In the genomic region with DNA sequence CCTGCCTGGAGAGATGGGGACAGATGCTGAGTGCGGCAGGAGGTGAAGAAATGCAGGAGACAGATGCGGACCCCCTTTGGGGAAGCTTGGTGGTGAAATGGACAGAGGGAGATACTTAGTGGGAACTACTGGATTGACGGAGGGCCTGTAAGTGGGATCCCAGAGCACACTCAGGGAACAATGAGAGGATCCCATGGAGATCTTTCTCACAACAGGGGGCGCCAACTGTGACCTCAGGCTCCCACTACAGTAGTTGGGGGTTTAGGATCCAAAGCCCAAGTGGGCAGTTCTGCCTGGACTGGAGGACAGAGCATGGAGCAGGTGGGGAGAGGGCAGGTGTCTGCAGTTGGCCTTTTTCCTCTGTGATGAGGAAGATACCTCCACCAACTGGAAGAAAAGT, we compare ENCODE assay signal across 22 cellular contexts. TPM values are rescaled to one million over a fixed set of nuclear protein-coding genes. Genes with fewer than 3 reads are reported as not detected.
DNase-seq lines count a peak whose midpoint lies in the region; ATAC-seq and TF ChIP-seq lines count a peak whose summit lies in the region.
"Had no signal": no experiment of that assay in that cellular context is flagged by ENCODE, and none has a peak within 500 bp of the region (broad histone marks: within the 10 kb centered on the region; RNA-seq: fewer than 3 reads in every experiment).

No MANE protein-coding gene starts in this region.

- intact Hi-C loops in CD4-positive, alpha-beta T cell (cut with DNase I, micrococcal nuclease), result loop anchor here in 1 of 2 experiments (10.0 kb wide), 1 partner anchor 1711 kb away; a partner anchor contains a TSS
- intact Hi-C loops in gastrocnemius medialis (cut with DNase I; ENCODE audit: low total_unique reads), result no loop called here
- intact Hi-C loops in vagina (cut with DNase I), result no loop called here

- H3K27me3 ChIP-seq in CD4-positive, alpha-beta T cell (ENCODE audit: control insufficient read depth, insufficient read depth, low read length), result no peaks in the 10 kb centered on the region
- H3K27me3 ChIP-seq in gastrocnemius medialis (peaks cover 6 to 19% (median 13%) of the 10 kb centered on the region in 3 donors), vagina (no peaks in the 10 kb centered on the region)

- H3K4me3 Mint-ChIP-seq in activated T-cell treated with anti-CD3 and anti-CD28 coated beads, Interleukin-2, amount 50 U/mL, for 72 hours, result peak overlapping the region; percentile 34 to 46
- peak overlapping the region; percentile 58 for H3K4me3 Mint-ChIP-seq in CD4-positive, alpha-beta T cell
- peak overlapping the region; percentile 40 to 55 (median 55) for H3K4me3 Mint-ChIP-seq in nephron

- in situ Hi-C loops in gastrocnemius medialis (cut with MboI; ENCODE audit: low sequenced_read_pairs in 4 of 4), result loop anchor here in 1 of 4 donors (10.0 kb wide), 1 partner anchor 101 kb away; no protein-coding TSS in a partner anchor

- peaks cover 33 to 35% of the 10 kb centered on the region in 2 donors for H3K4me1 ChIP-seq in gastrocnemius medialis
- peaks cover 54% of the 10 kb centered on the region for H3K4me1 ChIP-seq in vagina

- H3K9me3 Mint-ChIP-seq in activated T-cell treated with anti-CD3 and anti-CD28 coated beads, Interleukin-2, amount 50 U/mL, for 72 hours, result no peaks in the 10 kb centered on the region
- no peaks in the 10 kb centered on the region for H3K9me3 Mint-ChIP-seq in CD4-positive, alpha-beta T cell
- no peaks in the 10 kb centered on the region for H3K9me3 Mint-ChIP-seq in nephron

- no peak for DNase-seq in activated T-cell treated with anti-CD3 and anti-CD28 coated beads, Interleukin-2, amount 50 U/mL, for 72 hours
- no peak for DNase-seq in activated T-cell treated with anti-CD3 and anti-CD28 coated beads for 4 hours
- no peak for DNase-seq in CD4-positive, alpha-beta T cell
- DNase-seq in RWPE1 (ENCODE audit: low spot score), result no peak
- no peak for DNase-seq in gastrocnemius medialis
- no peak for DNase-seq in vagina (ENCODE audit: extremely low spot score in 2 of 2)
- DNase-seq: activated CD4-positive, alpha-beta T cell treated with anti-CD3 and anti-CD28 coated beads for 1 hour; anterior cingulate cortex; Calu3; GM23248; hippocampal formation; mesendoderm; NCI-H187; NCI-H446; SHP77; substantia nigra; T-helper 9 cell had no signal

- peaks cover 4 to 12% of the 10 kb centered on the region in 2 donors for H3K36me3 Mint-ChIP-seq in activated T-cell treated with anti-CD3 and anti-CD28 coated beads, Interleukin-2, amount 50 U/mL, for 72 hours (ENCODE audit: insufficient read depth in 2 of 2)
- peaks cover 30% of the 10 kb centered on the region for H3K36me3 Mint-ChIP-seq in CD4-positive, alpha-beta T cell (ENCODE audit: low read depth)
- peaks cover 11% of the 10 kb centered on the region for H3K36me3 Mint-ChIP-seq in nephron (ENCODE audit: low read depth)

- no peak overlapping the region for H3K27ac ChIP-seq in CD4-positive, alpha-beta T cell (ENCODE audit: low read depth, low read length)
- H3K27ac ChIP-seq in RWPE1, result peak overlapping the region; percentile 75
- H3K27ac ChIP-seq in gastrocnemius medialis, result no peak overlapping the region
- no peak overlapping the region for H3K27ac ChIP-seq in vagina
- H3K27ac ChIP-seq: GM23248, neutrophil had no signal

- H3K9me3 ChIP-seq in CD4-positive, alpha-beta T cell (ENCODE audit: control insufficient read depth, low read length), result no peaks in the 10 kb centered on the region
- H3K9me3 ChIP-seq in gastrocnemius medialis (no peaks in the 10 kb centered on the region), vagina (no peaks in the 10 kb centered on the region)
- H3K9me3 ChIP-seq: neutrophil had no signal

- H3K4me3 ChIP-seq in gastrocnemius medialis (no peak overlapping the region), vagina (no peak overlapping the region)
- H3K4me3 ChIP-seq: GM12878, GM23248 had no signal

- H3K36me3 ChIP-seq in gastrocnemius medialis, result peaks cover 0 to 5% of the 10 kb centered on the region in 2 donors
- no peaks in the 10 kb centered on the region for H3K36me3 ChIP-seq in vagina

- TF ChIP-seq CTCF in CD4-positive, alpha-beta T cell (IDR thresholded peaks at IDR 0.05), result no peak
- TF ChIP-seq CTCF in RWPE1 (conservative IDR thresholded peaks at IDR 0.05; ENCODE audit: low read depth) (no peak), nephron (IDR thresholded peaks at IDR 0.05; ENCODE audit: unreplicated experiment in 3 of 3) (no peak), gastrocnemius medialis (IDR thresholded peaks at IDR 0.05 in 4 of 5, conservative IDR thresholded peaks at IDR 0.05 in 1 of 5) (no peak), vagina (IDR thresholded peaks at IDR 0.05) (no peak)

- H3K27me3 Mint-ChIP-seq in activated T-cell treated with anti-CD3 and anti-CD28 coated beads, Interleukin-2, amount 50 U/mL, for 72 hours (ENCODE audit: low read depth), result peaks cover 5% of the 10 kb centered on the region
- H3K27me3 Mint-ChIP-seq in CD4-positive, alpha-beta T cell, result no peaks in the 10 kb centered on the region
- H3K27me3 Mint-ChIP-seq in nephron (ENCODE audit: low read depth), result peaks cover 13% of the 10 kb centered on the region

- no peak for ATAC-seq in activated T-cell treated with anti-CD3 and anti-CD28 coated beads, Interleukin-2, amount 50 U/mL, for 72 hours (replicated peaks in 1 of 2)
- no peak for ATAC-seq in CD4-positive, alpha-beta T cell (ENCODE audit: poor library complexity)
- ATAC-seq in gastrocnemius medialis, result no peak
- ATAC-seq in GM19452 (IDR thresholded peaks at IDR 0.05; ENCODE audit: unreplicated experiment), result no peak
- ATAC-seq: GM12878, sciatic nerve had no signal

- peaks cover 70% of the 10 kb centered on the region for H3K4me1 Mint-ChIP-seq in activated T-cell treated with anti-CD3 and anti-CD28 coated beads, Interleukin-2, amount 50 U/mL, for 72 hours (ENCODE audit: low read depth)
- H3K4me1 Mint-ChIP-seq in CD4-positive, alpha-beta T cell (ENCODE audit: low read depth), result peaks cover 75% of the 10 kb centered on the region
- peaks cover 41% of the 10 kb centered on the region for H3K4me1 Mint-ChIP-seq in nephron

- CTCF ChIA-PET in CD4-positive, alpha-beta T cell (lab: Charles Lee), result interaction anchor here (1.2 to 1.4 kb wide), 2 partner anchors 8 to 199 kb away, joined by 3 read pairs; a partner anchor contains a TSS
- CTCF ChIA-PET in RWPE1 (lab: Yijun Ruan, JAX), result interaction anchor here (0.6 to 1.2 kb wide), 2 partner anchors 8 to 771 kb away, joined by 4 to 6 read pairs; no protein-coding TSS in a partner anchor

- POLR2A ChIA-PET in CD4-positive, alpha-beta T cell (lab: Charles Lee), result interaction anchor here (1.4 kb wide), 1 partner anchor 17 kb away, joined by 4 read pairs; a partner anchor contains a TSS
- POLR2A ChIA-PET in RWPE1 (lab: Yijun Ruan, JAX; ENCODE audit: low non-redundant PET), result no interaction called here

- H3K27ac Mint-ChIP-seq in activated T-cell treated with anti-CD3 and anti-CD28 coated beads, Interleukin-2, amount 50 U/mL, for 72 hours, result no peak overlapping the region
- no peak overlapping the region for H3K27ac Mint-ChIP-seq in CD4-positive, alpha-beta T cell
- no peak overlapping the region for H3K27ac Mint-ChIP-seq in nephron

- TF ChIP-seq POLR2A in gastrocnemius medialis (IDR thresholded peaks at IDR 0.05), result no peak
- TF ChIP-seq POLR2A in vagina (IDR thresholded peaks at IDR 0.05), result no peak

RNA-seq across cellular contexts. Expression of a gene that starts 3.4 kb away (rescaled TPM):
- total RNA-seq in activated T-cell treated with anti-CD3 and anti-CD28 coated beads, Interleukin-2, amount 50 U/mL, for 72 hours, result 10 to 100 TPM; 44.2 to 51.1 TPM
- total RNA-seq in CD4-positive, alpha-beta T cell, result 10 to 100 TPM; 41.7 to 47.6 TPM
- total RNA-seq in gastrocnemius medialis, result 10 to 100 TPM in 1 of 4 donors, 1 to 10 TPM in 3; 4.7 to 10.4 (median 5.9) TPM
- 17.7 TPM for total RNA-seq in vagina

RNA-seq across cellular contexts. Expression of a gene that starts 3.7 kb away (rescaled TPM):
- total RNA-seq in activated T-cell treated with anti-CD3 and anti-CD28 coated beads, Interleukin-2, amount 50 U/mL, for 72 hours, result 1 to 10 TPM; 4.4 to 6.4 TPM
- total RNA-seq in CD4-positive, alpha-beta T cell, result 1 to 10 TPM; 2.9 to 3.3 TPM
- total RNA-seq in gastrocnemius medialis (1 to 10 TPM in 1 of 4 donors, not detected in 3; 4.2 TPM), vagina (10.3 TPM)

RNA-seq across cellular contexts. Expression of a gene that starts 17.4 kb away (rescaled TPM):
- 10 to 100 TPM; 28.1 to 30.5 TPM for total RNA-seq in activated T-cell treated with anti-CD3 and anti-CD28 coated beads, Interleukin-2, amount 50 U/mL, for 72 hours
- total RNA-seq in CD4-positive, alpha-beta T cell, result 10 to 100 TPM; 28.7 to 30.2 TPM
- total RNA-seq in gastrocnemius medialis (10 to 100 TPM; 11.2 to 48.4 (median 23.6) TPM), vagina (33.1 TPM)

RNA-seq across cellular contexts. Expression of a gene that starts 34.8 kb away (rescaled TPM):
- 10 to 100 TPM; 74.4 to 75.6 TPM for total RNA-seq in activated T-cell treated with anti-CD3 and anti-CD28 coated beads, Interleukin-2, amount 50 U/mL, for 72 hours
- 10 to 100 TPM; 93.1 to 97.5 TPM for total RNA-seq in CD4-positive, alpha-beta T cell
- total RNA-seq in gastrocnemius medialis, result 10 to 100 TPM; 46.7 to 69.3 (median 56.9) TPM
- total RNA-seq in vagina, result 108 TPM

RNA-seq across cellular contexts. Expression of a gene that starts 46.5 kb away (rescaled TPM):
- total RNA-seq in activated T-cell treated with anti-CD3 and anti-CD28 coated beads, Interleukin-2, amount 50 U/mL, for 72 hours, result 10 to 100 TPM; 59.2 to 75.1 TPM
- 100 to 1,000 TPM; 440 to 463 TPM for total RNA-seq in CD4-positive, alpha-beta T cell
- total RNA-seq in gastrocnemius medialis, result 1 to 10 TPM; 1.8 to 4.5 (median 2.8) TPM
- total RNA-seq in vagina, result 30.9 TPM
